14 cellular contexts compared by ENCODE assay signal in genomic region chr10:117425908-117426566, GRCh38. TPM values are rescaled to one million over a fixed set of nuclear protein-coding genes. Genes with fewer than 3 reads are reported as not detected.
DNase-seq lines count a peak whose midpoint lies in the region; ATAC-seq and TF ChIP-seq lines count a peak whose summit lies in the region.
"Had no signal": no experiment of that assay in that cellular context is flagged by ENCODE, and none has a peak within 500 bp of the region (broad histone marks: within the 10 kb centered on the region; RNA-seq: fewer than 3 reads in every experiment).

No MANE protein-coding gene starts in this region.

- no peak overlapping the region for H2AFZ ChIP-seq in neural progenitor cell (replicated peaks)

- H3K9me3 Mint-ChIP-seq in neural progenitor cell = peaks cover 4% of the 10 kb centered on the region

- H3K9me3 ChIP-seq in neural progenitor cell (ENCODE audit: low read depth) = no peaks in the 10 kb centered on the region

- DNase-seq in GM10248 (ENCODE audit: extremely low spot score) (peak; percentile 41), HK-2 (ENCODE audit: unreplicated experiment) (peak; percentile 15), neural progenitor cell (ENCODE audit: low spot score) (no peak), epidermal melanocyte (ENCODE audit: insufficient read length, low spot score) (no peak), SHP77 (lab: John Stamatoyannopoulos, UW) (no peak)
- DNase-seq: activated CD4-positive, CD25-positive, alpha-beta regulatory T cell; NCI-H1436 treated with DMSO at 0.1 percent for 48 hours had no signal

- H3K4me3 Mint-ChIP-seq in neural progenitor cell = no peak overlapping the region
- H3K4me3 Mint-ChIP-seq: brain had no signal

- no peak overlapping the region for H3K9ac ChIP-seq in neural progenitor cell

- ATAC-seq in GM19397 (IDR thresholded peaks at IDR 0.05; ENCODE audit: unreplicated experiment) (peak; percentile 72), HG02759 (IDR thresholded peaks at IDR 0.05; ENCODE audit: unreplicated experiment) (peak; percentile 83), GM19328 (IDR thresholded peaks at IDR 0.05; ENCODE audit: unreplicated experiment) (no peak)

- H3F3A ChIP-seq in neural progenitor cell (ENCODE audit: low read depth) = peaks cover 21% of the 10 kb centered on the region

- H3K4me3 ChIP-seq in neural progenitor cell = no peak overlapping the region
- H3K4me3 ChIP-seq: K562, SK-N-MC, tibial nerve had no signal

- no peak overlapping the region for H3K27ac ChIP-seq in neural progenitor cell
- H3K27ac ChIP-seq: SK-N-MC, tibial nerve had no signal

- no peak for TF ChIP-seq CTCF in GM10248 (IDR thresholded peaks at IDR 0.05; ENCODE audit: control extremely low read depth, extremely low read depth, low read depth, missing control alignments)
- TF ChIP-seq CTCF in neural progenitor cell (IDR thresholded peaks at IDR 0.05) = no peak

- no peaks in the 10 kb centered on the region for H3K27me3 ChIP-seq in neural progenitor cell
- H3K27me3 ChIP-seq: tibial nerve had no signal

- no peaks in the 10 kb centered on the region for H3K36me3 ChIP-seq in neural progenitor cell
- H3K36me3 ChIP-seq: tibial nerve had no signal

- CTCF ChIA-PET in GM10248 (lab: Yijun Ruan, JAX) = interaction anchor here (1.4 to 1.7 kb wide), 2 partner anchors 17 kb away, joined by 9 to 12 read pairs; no protein-coding TSS in a partner anchor

- H3K27ac Mint-ChIP-seq in neural progenitor cell = no peak overlapping the region

- H3K4me2 ChIP-seq in neural progenitor cell = no peak overlapping the region

- peaks cover 17% of the 10 kb centered on the region for H3K4me1 ChIP-seq in neural progenitor cell
- H3K4me1 ChIP-seq: tibial nerve had no signal

- no peaks in the 10 kb centered on the region for H3K36me3 Mint-ChIP-seq in neural progenitor cell
- H3K36me3 Mint-ChIP-seq: brain had no signal

- peaks cover 10% of the 10 kb centered on the region for H3K27me3 Mint-ChIP-seq in neural progenitor cell (ENCODE audit: insufficient read depth, low read depth)

- H3K4me1 Mint-ChIP-seq in neural progenitor cell = peaks cover 26% of the 10 kb centered on the region
- H3K4me1 Mint-ChIP-seq: brain had no signal

- no peaks in the 10 kb centered on the region for H3K79me2 ChIP-seq in neural progenitor cell (ENCODE audit: low read depth)

- POLR2A ChIA-PET in GM10248 (lab: Yijun Ruan, JAX) = no interaction called here

- H4K20me1 ChIP-seq in neural progenitor cell (ENCODE audit: low read depth) = peaks cover 2% of the 10 kb centered on the region

RNA-seq across cellular contexts. Expression of gene PDZD8, which starts 50.8 kb away (rescaled TPM):
- total RNA-seq in neural progenitor cell (ENCODE audit: low replicate concordance) = 18.8 and 20.1 TPM in 2 replicates

Comparison
In these comparisons a context has a peak if more than half of its experiments do, and no peak if none do; other contexts are left out.
1. DNase-seq: peak in GM10248 (single experiment) and HK-2 (single experiment); none in neural progenitor cell (single experiment), epidermal melanocyte (single experiment) and SHP77 (0 of 2).